Comparison of ENCODE assay signal across 10 cellular contexts in genomic region chr17:76272541-76273434, GRCh38. TPM values are rescaled to one million over a fixed set of nuclear protein-coding genes. Genes with fewer than 3 reads are reported as not detected.
DNase-seq lines count a peak whose midpoint lies in the region; ATAC-seq and TF ChIP-seq lines count a peak whose summit lies in the region.
"Had no signal": no experiment of that assay in that cellular context is flagged by ENCODE, and none has a peak within 500 bp of the region (broad histone marks: within the 10 kb centered on the region; RNA-seq: fewer than 3 reads in every experiment).

No MANE protein-coding gene starts in this region.

- peak overlapping the region; percentile 34 for H3K9ac ChIP-seq in adipocyte (ENCODE audit: low read length)

- H3K4me3 ChIP-seq in adipocyte (ENCODE audit: low read length) (no peak overlapping the region), osteoblast (ENCODE audit: insufficient read depth, low read length) (no peak overlapping the region), ovary (no peak overlapping the region)

- no peak overlapping the region for H3K4me2 ChIP-seq in osteoblast (ENCODE audit: insufficient read depth, low read length)

- TF ChIP-seq POLR2A in ovary (IDR thresholded peaks at IDR 0.05): no peak

- intact Hi-C loops in ovary (cut with DNase I): loop anchor here in 3 of 4 donors (10.0 kb wide), 3 partner anchors 88 to 358 kb away; no protein-coding TSS in a partner anchor

- 74 to 83% (median 77%) methylated on average over 13 to 19 of the region's 19 CpGs for WGBS in ovary, 3 donors

- H3K27ac ChIP-seq in osteoblast (ENCODE audit: low read depth, low read length) (no peak overlapping the region), ovary (no peak overlapping the region)
- H3K27ac ChIP-seq: 22Rv1 had no signal

- no peak overlapping the region for H2AFZ ChIP-seq in osteoblast (ENCODE audit: low read length)

- ATAC-seq in HG03354 (IDR thresholded peaks at IDR 0.05; ENCODE audit: poor library complexity, severe bottlenecking, unreplicated experiment): peak; percentile 20

- H3K36me3 ChIP-seq in adipocyte (ENCODE audit: control insufficient read depth, insufficient read depth, low read length, severe bottlenecking) (peaks cover 2% of the 10 kb centered on the region), osteoblast (ENCODE audit: insufficient read depth, low read length) (peaks cover 10% of the 10 kb centered on the region), ovary (no peaks in the 10 kb centered on the region)

- H4K20me1 ChIP-seq in osteoblast (ENCODE audit: insufficient read depth, low read length): peaks cover 2% of the 10 kb centered on the region

- no peaks in the 10 kb centered on the region for H3K9me3 ChIP-seq in adipocyte (ENCODE audit: control insufficient read depth, low read length)
- H3K9me3 ChIP-seq in osteoblast (ENCODE audit: low read depth, low read length): no peaks in the 10 kb centered on the region
- H3K9me3 ChIP-seq in ovary: no peaks in the 10 kb centered on the region

- no peak for TF ChIP-seq EP300 in ovary (IDR thresholded peaks at IDR 0.05)

- peaks cover 19% of the 10 kb centered on the region for H3K79me2 ChIP-seq in osteoblast (ENCODE audit: insufficient read depth, low read length)

- H3K4me1 ChIP-seq in adipocyte (ENCODE audit: control insufficient read depth, insufficient read depth, low read length) (peaks cover 50% of the 10 kb centered on the region), osteoblast (ENCODE audit: insufficient read depth, low read length) (peaks cover 18% of the 10 kb centered on the region), ovary (ENCODE audit: insufficient read depth) (peaks cover 9% of the 10 kb centered on the region)

- TF ChIP-seq CTCF in osteoblast (IDR thresholded peaks at IDR 0.05; ENCODE audit: extremely low read depth, low read depth, low read length): no peak
- TF ChIP-seq CTCF in ovary (IDR thresholded peaks at IDR 0.05): no peak

- no peaks in the 10 kb centered on the region for H3K27me3 ChIP-seq in adipocyte (replicated peaks; ENCODE audit: control insufficient read depth, insufficient read depth, low read length)
- H3K27me3 ChIP-seq in osteoblast (ENCODE audit: insufficient read depth, low read length): no peaks in the 10 kb centered on the region
- H3K27me3 ChIP-seq in ovary: no peaks in the 10 kb centered on the region

- DNase-seq in DMS53 (lab: John Stamatoyannopoulos, UW): peak; percentile 46
- no peak for DNase-seq in DMS53 treated with DMSO at 0.1 percent for 48 hours (lab: John Stamatoyannopoulos, UW; ENCODE audit: unreplicated experiment)
- DNase-seq in adipocyte (ENCODE audit: low read depth): no peak
- DNase-seq in osteoblast (ENCODE audit: insufficient read length, low spot score, missing footprints): peak; percentile 85
- no peak for DNase-seq in ovary
- no peak for DNase-seq in GM19240 (ENCODE audit: insufficient read length, low spot score)
- DNase-seq in NCI-H2081 (lab: John Stamatoyannopoulos, UW): no peak

RNA-seq across cellular contexts. Expression of gene UBALD2, which starts 7.6 kb away (rescaled TPM):
- total RNA-seq in osteoblast: 3.8 and 5.1 TPM in 2 replicates
- 10 to 100 TPM in 6 of 7 donors, 1 to 10 TPM in 1; 6.8 to 21.9 (median 14.4) TPM for total RNA-seq in ovary
- polyA plus RNA-seq in ovary: 10 to 100 TPM in 1 of 2 donors, 1 to 10 TPM in 1; 3.6 to 13.9 TPM

RNA-seq across cellular contexts. Expression of gene RNF157, which starts 32.5 kb away (rescaled TPM):
- total RNA-seq in osteoblast (0.29 and 0.36 TPM in 2 replicates), ovary (1 to 10 TPM; 1.3 to 4.3 (median 2.6) TPM)
- 1 to 10 TPM; 1.4 to 1.9 TPM for polyA plus RNA-seq in ovary
- polyA plus RNA-seq: keratinocyte had no signal

RNA-seq across cellular contexts. Expression of gene QRICH2, which starts 35.3 kb away (rescaled TPM):
- total RNA-seq in osteoblast (2.9 and 3.6 TPM in 2 replicates), ovary (1 to 10 TPM; 1.1 to 3.8 (median 1.5) TPM)
- polyA plus RNA-seq in ovary: 1 to 10 TPM in 1 of 2 donors, under 1 TPM in 1; 0.42 to 1.9 TPM

Comparison
In these comparisons a context has a peak if more than half of its experiments do, and no peak if none do; other contexts are left out.
1. DNase-seq: peak in DMS53 (single experiment) and osteoblast (single experiment); none in DMS53 treated with DMSO at 0.1 percent for 48 hours (single experiment), adipocyte (single experiment), ovary (0 of 5), GM19240 (single experiment) and NCI-H2081 (0 of 2).